Comparison of ENCODE assay signal across 9 cellular contexts in genomic region chr10:49177391-49178355, GRCh38. TPM values are rescaled to one million over a fixed set of nuclear protein-coding genes. Genes with fewer than 3 reads are reported as not detected.
DNase-seq lines count a peak whose midpoint lies in the region; ATAC-seq lines count a peak whose summit lies in the region.
"Had no signal": no experiment of that assay in that cellular context is flagged by ENCODE, and none has a peak within 500 bp of the region (broad histone marks: within the 10 kb centered on the region; RNA-seq: fewer than 3 reads in every experiment).

No MANE protein-coding gene starts in this region.

- POLR2A ChIA-PET in activated CD4-positive, alpha-beta T cell treated with anti-CD3 and anti-CD28 coated beads for 36 hours (lab: Charles Lee) = no interaction called here

- CTCF ChIA-PET in activated CD4-positive, alpha-beta T cell treated with anti-CD3 and anti-CD28 coated beads for 36 hours (lab: Charles Lee) = interaction anchor here (2.1 kb wide), 1 partner anchor 13 kb away, joined by 5 read pairs; no protein-coding TSS in a partner anchor

- H3K4me1 Mint-ChIP-seq in activated CD4-positive, alpha-beta T cell treated with anti-CD3 and anti-CD28 coated beads for 36 hours = peaks cover 47% of the 10 kb centered on the region

- H3K9me3 Mint-ChIP-seq in activated CD4-positive, alpha-beta T cell treated with anti-CD3 and anti-CD28 coated beads for 36 hours (ENCODE audit: low read depth) = no peaks in the 10 kb centered on the region

- peaks cover 4% of the 10 kb centered on the region for H3K27me3 Mint-ChIP-seq in activated CD4-positive, alpha-beta T cell treated with anti-CD3 and anti-CD28 coated beads for 36 hours

- intact Hi-C loops in activated CD4-positive, alpha-beta T cell treated with anti-CD3 and anti-CD28 coated beads for 36 hours (cut with DNase I, micrococcal nuclease) = loop anchor here (1.0 to 5.0 kb wide), 5 partner anchors 13 to 870 kb away; partner anchors contain the start of genes ERCC6 (in 1 of the 2) and MAPK8 (in 1 of the 2)

- peak overlapping the region; percentile 79 for H3K27ac Mint-ChIP-seq in activated CD4-positive, alpha-beta T cell treated with anti-CD3 and anti-CD28 coated beads for 36 hours

- peak overlapping the region; percentile 43 for H3K4me3 Mint-ChIP-seq in activated CD4-positive, alpha-beta T cell treated with anti-CD3 and anti-CD28 coated beads for 36 hours

- ATAC-seq in GM19324 (IDR thresholded peaks at IDR 0.05; ENCODE audit: low FRiP score, unreplicated experiment) (peak; percentile 59), HG03342 (IDR thresholded peaks at IDR 0.05; ENCODE audit: unreplicated experiment) (peak; percentile 81)
- ATAC-seq in activated CD4-positive, alpha-beta T cell treated with anti-CD3 and anti-CD28 coated beads for 36 hours = peak; percentile 90

- peak; percentile 94 for DNase-seq in AG20443 (ENCODE audit: low spot score)
- peak; percentile 83 for DNase-seq in activated CD4-positive, alpha-beta T cell treated with anti-CD3 and anti-CD28 coated beads for 36 hours
- peak; percentile 58 for DNase-seq in epithelial cell of prostate (ENCODE audit: low read depth, low spot score)
- DNase-seq in non-pigmented ciliary epithelial cell (ENCODE audit: low read depth) = peak; percentile 76
- no peak for DNase-seq in germinal center (ENCODE audit: low spot score)
- DNase-seq in ureter (ENCODE audit: low spot score) = no peak

- H3K27ac ChIP-seq in epithelial cell of prostate = peak overlapping the region; percentile 5

- peaks cover 2% of the 10 kb centered on the region for H3K36me3 Mint-ChIP-seq in activated CD4-positive, alpha-beta T cell treated with anti-CD3 and anti-CD28 coated beads for 36 hours (ENCODE audit: low read depth)

RNA-seq across cellular contexts. Expression of gene TMEM273, which starts 10.5 kb away (rescaled TPM):
- 10 to 100 TPM; 26.5 to 28.0 TPM for total RNA-seq in activated CD4-positive, alpha-beta T cell treated with anti-CD3 and anti-CD28 coated beads for 36 hours
- 26.6 TPM for total RNA-seq in ureter

RNA-seq across cellular contexts. Expression of gene FAM170B, which starts 43.9 kb away (rescaled TPM):
- total RNA-seq in activated CD4-positive, alpha-beta T cell treated with anti-CD3 and anti-CD28 coated beads for 36 hours = not detected
- total RNA-seq in ureter = not detected
- total RNA-seq: lower leg skin had no signal

Comparison
In these comparisons a context has a peak if more than half of its experiments do, and no peak if none do; other contexts are left out.
1. DNase-seq: peak in AG20443 (single experiment), activated CD4-positive, alpha-beta T cell treated with anti-CD3 and anti-CD28 coated beads for 36 hours (single experiment), epithelial cell of prostate (single experiment) and non-pigmented ciliary epithelial cell (single experiment); none in germinal center (single experiment) and ureter (single experiment).
2. Peak in every context shown above with its lines, with median percentiles within 50 percentile points of each other: ATAC-seq.